Comparison of ENCODE assay signal across 1 cellular context in genomic region chr4:3291411-3291968, GRCh38.
TF ChIP-seq lines count a peak whose summit lies in the region.

No MANE protein-coding gene starts in this region.

TF ChIP-seq in H1, 55 proteins besides CTCF, POLR2A, EP300 and RAD21:
- TF ChIP-seq SUZ12 (IDR thresholded peaks at IDR 0.05; ENCODE audit: low read length) (no peak), GTF2F1 (IDR thresholded peaks at IDR 0.05; ENCODE audit: borderline replicate concordance, low read depth, low read length) (no peak), HDAC2 (IDR thresholded peaks at IDR 0.05; ENCODE audit: borderline replicate concordance in 1 of 2, low read depth in 2 of 2, low read length in 2 of 2) (0 out of 4 replicates have a peak, but pooled peaks of 1 of the 2 experiments have one; percentile 10), ZNF274 (IDR thresholded peaks at IDR 0.05; ENCODE audit: borderline replicate concordance, extremely low read depth, low read length) (no peak)
